ENCODE assay signal across 8 cellular contexts in genomic region chr17:64216385-64217248, GRCh38. TPM values are rescaled to one million over a fixed set of nuclear protein-coding genes. Genes with fewer than 3 reads are reported as not detected.
DNase-seq lines count a peak whose midpoint lies in the region; ATAC-seq, FAIRE-seq and TF ChIP-seq lines count a peak whose summit lies in the region.

No MANE protein-coding gene starts in this region.

- TF ChIP-seq CTCF in K562 (IDR thresholded peaks at IDR 0.05 in 2 of 3, conservative IDR thresholded peaks at IDR 0.05 in 1 of 3; ENCODE audit: insufficient read depth in 2 of 3, low read depth in 1 of 3, low read length in 3 of 3): peak; percentile 55 to 68 (median 56)
- TF ChIP-seq CTCF in lung (IDR thresholded peaks at IDR 0.05; ENCODE audit: control extremely low read depth, extremely low read depth): no peak

- FAIRE-seq in K562 (lab: Jason Lieb, UNC): peak; percentile 70

- TF ChIP-seq EP300 in K562 (IDR thresholded peaks at IDR 0.05; ENCODE audit: low read length): no peak

- TF ChIP-seq POLR2A in K562 (conservative IDR thresholded peaks at IDR 0.05): no peak

- H3K4me3 ChIP-seq in K562 (no peak overlapping the region), lung (no peak overlapping the region)

- H3K4me1 ChIP-seq in K562 (replicated peaks in 1 of 2; ENCODE audit: control insufficient read depth in 2 of 2, insufficient read depth in 2 of 2, low read length in 2 of 2) (peaks cover 27 to 55% of the 10 kb centered on the region in 2 experiments; a peak in 4 of 5 replicates), lung (ENCODE audit: control insufficient read depth in 2 of 2, insufficient read depth in 2 of 2, low read length in 2 of 2) (peaks cover 16 to 32% of the 10 kb centered on the region in 2 donors)

- no TSS peak for BruUV-seq in K562 (replicated peaks; lab: Mats Ljungman, UMichigan)

- H3K27me3 ChIP-seq in K562 (ENCODE audit: control insufficient read depth in 2 of 2, insufficient read depth in 2 of 2, low read length in 2 of 2): no peaks in the 10 kb centered on the region
- H3K27me3 ChIP-seq in lung (ENCODE audit: control insufficient read depth, insufficient read depth): no peaks in the 10 kb centered on the region

- no peaks in the 10 kb centered on the region for H3K9me3 ChIP-seq in K562 (replicated peaks; ENCODE audit: control insufficient read depth, insufficient read depth, low read depth, low read length)
- no peaks in the 10 kb centered on the region for H3K9me3 ChIP-seq in lung (ENCODE audit: control insufficient read depth in 2 of 2, insufficient read depth in 1 of 2, low read length in 1 of 2)

- peak in 1 of 2 experiments; percentile 44; a peak in 2 of 4 replicates for TF ChIP-seq RAD21 in K562 (CRISPR knock-in tag; conservative IDR thresholded peaks at IDR 0.05 in 1 of 2, IDR thresholded peaks at IDR 0.05 in 1 of 2)

- peaks cover 79% of the 10 kb centered on the region for H3K79me2 ChIP-seq in K562 (ENCODE audit: control insufficient read depth, insufficient read depth, low read length)

- ATAC-seq in HG03135 (IDR thresholded peaks at IDR 0.05; ENCODE audit: unreplicated experiment) (peak; percentile 49), K562 (peak; percentile 90), lung (ENCODE audit: insufficient read depth, low FRiP score) (no peak), HG03354 (IDR thresholded peaks at IDR 0.05; ENCODE audit: poor library complexity, severe bottlenecking, unreplicated experiment) (no peak), GM19455 (IDR thresholded peaks at IDR 0.05; ENCODE audit: unreplicated experiment) (no peak), GM18867 (IDR thresholded peaks at IDR 0.05; ENCODE audit: unreplicated experiment) (no peak)

- peak overlapping the region; percentile 61; the same call in 1 of the 2 replicates for H2AFZ ChIP-seq in K562 (ENCODE audit: low read depth, low read length)

- POLR2A ChIA-PET in K562 (lab: Yijun Ruan, JAX): interaction anchor here (0.6 to 2.4 kb wide), 10 partner anchors 9 to 286 kb away, joined by 3 to 13 read pairs (median 4); no protein-coding TSS in a partner anchor

- H3K9ac ChIP-seq in K562 (ENCODE audit: insufficient read depth in 1 of 2, low read depth in 2 of 2, low read length in 2 of 2): peak overlapping the region; percentile 40 to 78

- peak; percentile 15 for DNase-seq in ELR (ENCODE audit: low read depth)
- peak; percentile 60 to 74 (median 64) for DNase-seq in K562 (ENCODE audit: extremely low read depth in 1 of 4, low spot score in 3 of 4)
- DNase-seq in lung (ENCODE audit: low spot score): no peak
- no peak for DNase-seq in SIG-M5 (lab: John Stamatoyannopoulos, UW)

- CTCF ChIA-PET in K562 (lab: Yijun Ruan, JAX; ENCODE audit: low intra/inter-chr PET ratio): interaction anchor here (0.7 to 1.4 kb wide), 2 partner anchors 66 to 75 kb away, joined by 3 to 5 read pairs; no protein-coding TSS in a partner anchor

- H3K27ac ChIP-seq in K562 (ENCODE audit: extremely low read depth, low read depth, low read length) (peak overlapping the region; percentile 71), lung (ENCODE audit: low read depth in 1 of 2, low read length in 1 of 2) (peak overlapping the region; percentile 50 to 67)

- intact Hi-C loops in K562 (cut with micrococcal nuclease): loop anchor here (5.0 kb wide), 1 partner anchor 66 kb away; no protein-coding TSS in a partner anchor

- H4K20me1 ChIP-seq in K562 (replicated peaks; ENCODE audit: control insufficient read depth, insufficient read depth, low read length): peaks cover 5% of the 10 kb centered on the region; the same call in 1 of the 2 replicates

- H3K36me3 ChIP-seq in K562 (ENCODE audit: control insufficient read depth, insufficient read depth, low read length): peaks cover 21% of the 10 kb centered on the region
- peaks cover 16% of the 10 kb centered on the region in 2 donors for H3K36me3 ChIP-seq in lung (ENCODE audit: control insufficient read depth in 2 of 2, insufficient read depth in 2 of 2, low read length in 2 of 2)

- H3K9me1 ChIP-seq in K562 (ENCODE audit: control insufficient read depth, insufficient read depth, low read length): no peaks in the 10 kb centered on the region

- WGBS in K562 (ENCODE audit: insufficient coverage, low coverage, missing lambda C conversion rate): 15% methylated on average over 11 of the region's 11 CpGs
- WGBS in lung, 2 donors: 60 to 63% methylated on average over 11 of the region's 11 CpGs

- in situ Hi-C loops in K562 (cut with MboI): no loop called here

- peak overlapping the region; percentile 69 for H3K4me2 ChIP-seq in K562 (ENCODE audit: insufficient read depth, low read length)

TF ChIP-seq in K562, 482 proteins besides CTCF, POLR2A, EP300 and RAD21 (continues in another document):
- TF ChIP-seq ZBTB33 (CRISPR knock-in tag; IDR thresholded peaks at IDR 0.05): 0 out of 2 replicates have a peak, but pooled peaks have one; percentile 14
- 0 out of 2 replicates have a peak, but pooled peaks have one; percentile 31 for TF ChIP-seq ATF7 (IDR thresholded peaks at IDR 0.05)
- 0 out of 2 replicates have a peak, but pooled peaks have one; percentile 23 for TF ChIP-seq RAD51 (IDR thresholded peaks at IDR 0.05; ENCODE audit: borderline replicate concordance, low read depth)
- no peak for TF ChIP-seq NR1H2 (CRISPR knock-in tag; IDR thresholded peaks at IDR 0.05)
- TF ChIP-seq HDAC2 (IDR thresholded peaks at IDR 0.05): peak; percentile 40; the same call in 1 of the 2 replicates
- no peak for TF ChIP-seq SIN3A (IDR thresholded peaks at IDR 0.05; ENCODE audit: borderline replicate concordance in 2 of 2, control insufficient read depth in 1 of 2, low read depth in 2 of 2, low read length in 2 of 2)
- TF ChIP-seq CXXC5 (CRISPR knock-in tag; IDR thresholded peaks at IDR 0.05): peak; percentile 34
- TF ChIP-seq PHTF2 (CRISPR knock-in tag; IDR thresholded peaks at IDR 0.05): no peak
- TF ChIP-seq YY1 (IDR thresholded peaks at IDR 0.05; ENCODE audit: borderline replicate concordance in 1 of 3, control insufficient read depth in 1 of 3, extremely low read depth in 1 of 3, insufficient read depth in 3 of 3, insufficient read length in 1 of 3, insufficient replicate concordance in 2 of 3, low read depth in 1 of 3, low read length in 2 of 3): peak in 1 of 3 experiments; percentile 22
- TF ChIP-seq DEAF1 (CRISPR knock-in tag; IDR thresholded peaks at IDR 0.05): no peak

RNA-seq across cellular contexts. Expression of gene TEX2, which starts 46.4 kb away (rescaled TPM):
- 44.0 and 59.0 TPM in 2 replicates for total RNA-seq in K562 (2011; cell fraction: chromatin; rRNA removed; ENCODE audit: low replicate concordance)
- total RNA-seq in K562 (2011; cell fraction: nucleolus; rRNA removed): 27.0 and 29.3 TPM in 2 replicates
- 38.6 and 52.3 TPM in 2 replicates for total RNA-seq in K562 (2011; cell fraction: nucleoplasm; rRNA removed)
- total RNA-seq in K562 (2014; rRNA removed) (19.8 and 23.9 TPM in 2 replicates), K562 (2014; rRNA removed; fragmentation: Illumina TruSeq; extraction: Trizol) (17.5 and 17.7 TPM in 2 replicates), K562 (2015; rRNA removed; fragmentation: Illumina TruSeq; extraction: Trizol) (17.7 and 18.1 TPM in 2 replicates), K562 (2021) (24.5 and 27.6 TPM in 2 replicates), lung (10 to 100 TPM; 38.9 to 42.8 TPM)
- polyA plus RNA-seq in K562 (2011; rRNA removed) (15.2 and 19.3 TPM in 2 replicates), K562 (2014; fragmentation: Illumina TruSeq; extraction: Trizol) (23.6 and 27.6 TPM in 2 replicates), K562 (2014; fragmentation: Nextera tagmentation; extraction: Ambion mirVana) (1 to 10 TPM; 4.1 to 4.8 TPM), K562 (2014; rRNA removed) (18.4 and 20.2 TPM in 2 replicates), lung (10 to 100 TPM; 10.0 to 18.6 TPM)
- polyA plus RNA-seq in K562 (2011; cell fraction: cytosol; rRNA removed): 12.2 and 12.8 TPM in 2 replicates
- 22.0 and 25.0 TPM in 2 replicates for polyA plus RNA-seq in K562 (2011; cell fraction: nucleus; rRNA removed)
- 9.8 and 13.7 TPM in 2 replicates for polyA plus RNA-seq in K562 (2012)
- 28.0 and 31.6 TPM in 2 replicates for polyA minus RNA-seq in K562 (2011; rRNA and poly(A)+ RNA removed)
- polyA minus RNA-seq in K562 (2011; cell fraction: cytosol; rRNA and poly(A)+ RNA removed): 9.4 and 13.2 TPM in 2 replicates
- 22.8 and 23.2 TPM in 2 replicates for polyA minus RNA-seq in K562 (2011; cell fraction: nucleus; rRNA and poly(A)+ RNA removed)

Comparison
In these comparisons a context has a peak if more than half of its experiments do, and no peak if none do; other contexts are left out.
1. DNase-seq: peak in ELR (single experiment) and K562 (4 of 4); none in lung (single experiment) and SIG-M5 (single experiment).
2. ATAC-seq: peak in HG03135 (single experiment) and K562 (single experiment); none in lung (single experiment), HG03354 (single experiment), GM19455 (single experiment) and GM18867 (single experiment).